Comparison of ENCODE assay signal across 8 cellular contexts in the genomic region with DNA sequence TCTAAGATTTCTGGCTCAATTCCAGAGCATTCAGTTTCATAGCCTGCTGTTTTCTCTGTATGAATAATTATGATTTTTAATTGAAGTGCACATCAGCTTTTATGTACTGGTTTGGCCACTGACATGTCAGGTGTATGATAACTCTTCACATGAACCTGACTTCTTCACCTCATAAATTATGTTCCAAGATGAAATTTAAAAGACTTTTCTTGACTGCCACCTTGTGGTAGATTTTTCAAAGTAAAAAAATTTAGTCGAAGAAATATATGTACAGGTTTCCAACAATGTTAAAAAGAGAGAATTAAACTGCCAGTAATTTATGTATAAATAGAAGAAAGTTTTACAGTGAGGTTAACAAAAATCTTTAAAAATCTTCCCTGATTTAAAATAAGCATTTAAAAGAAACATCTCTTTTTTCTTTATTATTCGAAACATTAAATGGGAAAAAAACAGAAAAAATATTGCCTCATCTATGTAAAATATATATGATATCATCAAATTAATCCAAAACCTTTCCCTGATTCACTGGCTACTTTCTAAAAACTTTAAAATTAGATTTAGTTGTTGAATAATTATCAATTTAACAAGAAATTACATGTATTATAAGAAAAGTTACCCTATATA.
DNase-seq lines count a peak whose midpoint lies in the region; ATAC-seq and TF ChIP-seq lines count a peak whose summit lies in the region.

No MANE protein-coding gene starts in this region.

- H3K79me2 ChIP-seq in KMS-11 (ENCODE audit: insufficient read depth, low read depth) = no peaks in the 10 kb centered on the region

- no peaks in the 10 kb centered on the region for H3K27me3 Mint-ChIP-seq in activated CD4-positive, alpha-beta T cell treated with anti-CD3 and anti-CD28 coated beads, Interleukin-2, amount 10 ng/mL, durations not matched to agents 24 days and 14 days

- H3K4me1 ChIP-seq in KMS-11 (ENCODE audit: low read depth, poor library complexity, severe bottlenecking) (no peaks in the 10 kb centered on the region), adrenal gland (replicated peaks in 1 of 2) (no peaks in the 10 kb centered on the region), lower lobe of right lung (no peaks in the 10 kb centered on the region)

- intact Hi-C loops in adrenal gland (cut with DNase I) (no loop called here), lower lobe of right lung (cut with DNase I) (no loop called here)
- intact Hi-C loops in activated CD4-positive, alpha-beta T cell treated with anti-CD3 and anti-CD28 coated beads, Interleukin-2, amount 10 ng/mL, durations not matched to agents 24 days and 14 days (cut with micrococcal nuclease) = loop anchor here (10.0 kb wide), 1 partner anchor 122 kb away; a partner anchor contains a TSS

- no peak overlapping the region for H2AFZ ChIP-seq in KMS-11 (ENCODE audit: low read depth)

- H3K27ac ChIP-seq in KMS-11 = no peak overlapping the region
- no peak overlapping the region for H3K27ac ChIP-seq in adrenal gland
- H3K27ac ChIP-seq in lower lobe of right lung = no peak overlapping the region

- H3K4me3 ChIP-seq in KMS-11 (IDR thresholded peaks at IDR 0.05; ENCODE audit: insufficient read depth, low read depth, low read length) = no peak overlapping the region
- no peak overlapping the region for H3K4me3 ChIP-seq in adrenal gland
- no peak overlapping the region for H3K4me3 ChIP-seq in lower lobe of right lung

- no peak overlapping the region for H3K4me2 ChIP-seq in KMS-11

- H3K36me3 Mint-ChIP-seq in activated CD4-positive, alpha-beta T cell treated with anti-CD3 and anti-CD28 coated beads, Interleukin-2, amount 10 ng/mL, durations not matched to agents 24 days and 14 days (ENCODE audit: low read depth) = no peaks in the 10 kb centered on the region

- H3K9me3 ChIP-seq in adrenal gland (replicated peaks in 1 of 3) (no peaks in the 10 kb centered on the region), lower lobe of right lung (no peaks in the 10 kb centered on the region)

- ATAC-seq in lower lobe of right lung (no peak), HG03460 (IDR thresholded peaks at IDR 0.05; ENCODE audit: unreplicated experiment) (no peak), HG03095 (IDR thresholded peaks at IDR 0.05; ENCODE audit: unreplicated experiment) (no peak)

- TF ChIP-seq CTCF in KMS-11 (conservative IDR thresholded peaks at IDR 0.05; ENCODE audit: low read depth, low read length) (peak; percentile 75), adrenal gland (IDR thresholded peaks at IDR 0.05) (peak in 5 of 6 experiments; percentile 22 to 54 (median 28)), lower lobe of right lung (IDR thresholded peaks at IDR 0.05) (peak; percentile 39)

- H3K27me3 ChIP-seq in KMS-11 (ENCODE audit: insufficient read depth, low read depth) = no peaks in the 10 kb centered on the region
- H3K27me3 ChIP-seq in adrenal gland = no peaks in the 10 kb centered on the region
- H3K27me3 ChIP-seq in lower lobe of right lung (ENCODE audit: low read depth) = no peaks in the 10 kb centered on the region

- DNase-seq in DMS114 treated with DMSO at 0.1 percent for 48 hours (lab: John Stamatoyannopoulos, UW; ENCODE audit: unreplicated experiment) (peak; percentile 12), adrenal gland (no peak), lower lobe of right lung (no peak), DMS153 (lab: John Stamatoyannopoulos, UW) (no peak)
- no peak for DNase-seq in activated CD4-positive, alpha-beta T cell treated with anti-CD3 and anti-CD28 coated beads, Interleukin-2, amount 10 ng/mL, durations not matched to agents 24 days and 14 days

- no peaks in the 10 kb centered on the region for H3K9me3 Mint-ChIP-seq in activated CD4-positive, alpha-beta T cell treated with anti-CD3 and anti-CD28 coated beads, Interleukin-2, amount 10 ng/mL, durations not matched to agents 24 days and 14 days

- no peaks in the 10 kb centered on the region for H3K4me1 Mint-ChIP-seq in activated CD4-positive, alpha-beta T cell treated with anti-CD3 and anti-CD28 coated beads, Interleukin-2, amount 10 ng/mL, durations not matched to agents 24 days and 14 days

- H3K4me3 Mint-ChIP-seq in activated CD4-positive, alpha-beta T cell treated with anti-CD3 and anti-CD28 coated beads, Interleukin-2, amount 10 ng/mL, durations not matched to agents 24 days and 14 days = no peak overlapping the region

- H3K9ac ChIP-seq in KMS-11 = no peak overlapping the region

- H3K36me3 ChIP-seq in KMS-11 (ENCODE audit: insufficient read depth) = no peaks in the 10 kb centered on the region
- no peaks in the 10 kb centered on the region for H3K36me3 ChIP-seq in adrenal gland (replicated peaks in 1 of 2)
- no peaks in the 10 kb centered on the region for H3K36me3 ChIP-seq in lower lobe of right lung

- no peak for TF ChIP-seq POLR2A in adrenal gland (IDR thresholded peaks at IDR 0.05)

- 50 to 53% (median 51%) methylated on average over 2 of the region's 2 CpGs for WGBS in adrenal gland, 4 donors

- no peaks in the 10 kb centered on the region for H4K20me1 ChIP-seq in KMS-11 (ENCODE audit: insufficient read depth)

- H3K27ac Mint-ChIP-seq in activated CD4-positive, alpha-beta T cell treated with anti-CD3 and anti-CD28 coated beads, Interleukin-2, amount 10 ng/mL, durations not matched to agents 24 days and 14 days = no peak overlapping the region
